Comparison of ENCODE assay signal across 21 cellular contexts in genomic region chr16:86382774-86383407, GRCh38.
DNase-seq lines count a peak whose midpoint lies in the region; ATAC-seq, FAIRE-seq and TF ChIP-seq lines count a peak whose summit lies in the region.
"Had no signal": no experiment of that assay in that cellular context is flagged by ENCODE, and none has a peak within 500 bp of the region (broad histone marks: within the 10 kb centered on the region; RNA-seq: fewer than 3 reads in every experiment).

No MANE protein-coding gene starts in this region.

- in situ Hi-C loops in GM23248 (cut with MboI), result no loop called here

- POLR2A ChIA-PET in H1 (lab: Charles Lee; ENCODE audit: partially characterized antibody), result interaction anchor here (1.3 to 2.2 kb wide), 2 partner anchors 18 to 24 kb away, joined by 5 to 6 read pairs; no protein-coding TSS in a partner anchor

- no peaks in the 10 kb centered on the region for H3K9me3 ChIP-seq in H1 (ENCODE audit: insufficient read depth in 2 of 2, low read depth in 1 of 2, low read length in 1 of 2)
- H3K9me3 ChIP-seq in GM23248 (ENCODE audit: low read depth), result no peaks in the 10 kb centered on the region
- H3K9me3 ChIP-seq: BLaER1, Caco-2 had no signal

- no peaks in the 10 kb centered on the region for H3K79me1 ChIP-seq in H1 (ENCODE audit: low read depth, low read length)

- H3K36me3 ChIP-seq in H1 (ENCODE audit: control insufficient read depth in 2 of 4, insufficient read depth in 4 of 4, low read length in 3 of 4) (no peaks in the 10 kb centered on the region), GM23248 (ENCODE audit: low read depth) (no peaks in the 10 kb centered on the region)
- H3K36me3 ChIP-seq: BLaER1, MG63 had no signal

- H4K91ac ChIP-seq in H1 (replicated peaks; ENCODE audit: insufficient read length, low read length), result peak overlapping the region; percentile 34

- peak overlapping the region; percentile 10; the same call in 1 of the 2 replicates for H2BK15ac ChIP-seq in H1 (ENCODE audit: low read length)

- DNase-seq in HTR-8/SVneo (ENCODE audit: insufficient read length, low spot score), result no peak
- DNase-seq in H1 (ENCODE audit: low read depth in 1 of 2, low spot score in 2 of 2), result no peak
- peak; percentile 55 for DNase-seq in mesenteric fat pad (ENCODE audit: low spot score)
- no peak for DNase-seq in NCI-H2107 treated with DMSO at 0.1 percent for 48 hours (lab: John Stamatoyannopoulos, UW; ENCODE audit: unreplicated experiment)
- no peak for DNase-seq in GM23248
- DNase-seq in NCI-H1436 (lab: John Stamatoyannopoulos, UW), result no peak
- DNase-seq: CD4-positive, alpha-beta T cell; DMS 273 treated with DMSO at 0.1 percent for 48 hours; DND-41; GOT3; NCI-H1417; NCI-H187; NCI-H510A; NCI-H748 treated with DMSO at 0.1 percent for 48 hours had no signal

- no peak for TF ChIP-seq CTCF in H1 (IDR thresholded peaks at IDR 0.05; ENCODE audit: control extremely low read depth in 1 of 3, insufficient read depth in 1 of 3, low read depth in 1 of 3, low read length in 3 of 3)

- H3K18ac ChIP-seq in H1 (ENCODE audit: extremely low read depth, low read length), result peak overlapping the region; percentile 19; the same call in 1 of the 2 replicates

- WGBS in H1 (ENCODE audit: extremely low coverage in 1 of 2, insufficient coverage in 1 of 2, insufficient read length in 1 of 2, insufficient replicate concordance in 2 of 2, low coverage in 1 of 2, low lambda C conversion rate in 2 of 2, missing lambda C conversion rate in 1 of 2), 2 experiments, result 91% methylated on average over 15 of the region's 15 CpGs; no CpG with 5 or more reads in 1 of the 2 experiments
- WGBS in GM23248 (ENCODE audit: low coverage in 1 of 2, low lambda C conversion rate in 2 of 2, missing lambda C conversion rate in 2 of 2), 2 experiments, result 89 to 91% methylated on average over 15 of the region's 15 CpGs

- no peak overlapping the region for H3K9ac ChIP-seq in H1 (replicated peaks in 1 of 4; ENCODE audit: extremely low read depth in 1 of 4, low read depth in 3 of 4, low read length in 3 of 4)
- no peak overlapping the region for H3K9ac ChIP-seq in GM23248
- H3K9ac ChIP-seq: BLaER1 had no signal

- peaks cover 0 to 3% (median 0%) of the 10 kb centered on the region in 4 experiments; a peak in 4 of 7 replicates for H3K4me1 ChIP-seq in H1 (replicated peaks in 1 of 4; ENCODE audit: control insufficient read depth in 3 of 4, insufficient read depth in 4 of 4, low read length in 3 of 4)
- H3K4me1 ChIP-seq in GM23248 (ENCODE audit: insufficient read depth), result peaks cover 21% of the 10 kb centered on the region

- H2AK5ac ChIP-seq in H1 (ENCODE audit: low read depth, low read length), result 0 out of 2 replicates have a peak overlapping the region, but pooled peaks have one; percentile 82

- H4K20me1 ChIP-seq in H1 (replicated peaks in 1 of 2; ENCODE audit: control insufficient read depth in 1 of 2, insufficient read depth in 2 of 2, low read length in 2 of 2) (no peaks in the 10 kb centered on the region), GM23248 (ENCODE audit: insufficient read depth) (no peaks in the 10 kb centered on the region)
- H4K20me1 ChIP-seq: BLaER1 had no signal

- H2BK20ac ChIP-seq in H1 (ENCODE audit: low read length), result peak overlapping the region; percentile 86; the same call in 1 of the 2 replicates

- H3K79me2 ChIP-seq in H1 (ENCODE audit: control insufficient read depth in 1 of 2, insufficient read depth in 2 of 2, low read length in 2 of 2), result no peaks in the 10 kb centered on the region
- no peaks in the 10 kb centered on the region for H3K79me2 ChIP-seq in GM23248 (ENCODE audit: insufficient read depth)

- no peak for ATAC-seq in GM21360 (IDR thresholded peaks at IDR 0.05; ENCODE audit: unreplicated experiment)
- ATAC-seq: GM12878, Panc1 had no signal

- H3K14ac ChIP-seq in H1 (ENCODE audit: insufficient read length), result no peak overlapping the region

- H3K27ac ChIP-seq in H1 (ENCODE audit: low read depth, low read length) (no peak overlapping the region), GM23248 (no peak overlapping the region)
- H3K27ac ChIP-seq: BLaER1 had no signal

- H4K5ac ChIP-seq in H1 (ENCODE audit: insufficient read length, low read depth, low read length), result no peak overlapping the region

- H2BK120ac ChIP-seq in H1 (replicated peaks; ENCODE audit: low read depth, low read length), result no peak overlapping the region

- H3F3A ChIP-seq in GM23248 (ENCODE audit: insufficient read depth), result 0 out of 2 replicates have a peak, but pooled peaks cover 2% of the 10 kb centered on the region

- H3K4me2 ChIP-seq in H1 (ENCODE audit: insufficient read depth in 1 of 2, low read depth in 2 of 2, low read length in 2 of 2) (no peak overlapping the region), GM23248 (ENCODE audit: unreplicated experiment) (no peak overlapping the region)
- H3K4me2 ChIP-seq: BLaER1 had no signal

- H3K23ac ChIP-seq in H1 (ENCODE audit: insufficient read length), result no peak overlapping the region

- peak overlapping the region; percentile 44; the same call in 1 of the 2 replicates for H2BK5ac ChIP-seq in H1 (ENCODE audit: low read depth, low read length)

- TF ChIP-seq RAD21 in H1 (IDR thresholded peaks at IDR 0.05 in 1 of 2, conservative IDR thresholded peaks at IDR 0.05 in 1 of 2; ENCODE audit: low read depth in 2 of 2, low read length in 2 of 2), result no peak

- no peaks in the 10 kb centered on the region; the same call in 1 of the 2 replicates for H3K23me2 ChIP-seq in H1 (ENCODE audit: low read depth, low read length)

- no peaks in the 10 kb centered on the region for H3K9me2 ChIP-seq in GM23248 (ENCODE audit: insufficient read depth)

- FAIRE-seq in HTR-8/SVneo (lab: Jason Lieb, UNC), result peak; percentile 72
- FAIRE-seq in H1 (lab: Jason Lieb, UNC), result no peak
- FAIRE-seq: GM12878, K562 had no signal

- no peak for TF ChIP-seq EP300 in H1 (IDR thresholded peaks at IDR 0.05; ENCODE audit: borderline replicate concordance in 1 of 2, low read depth in 2 of 2, low read length in 2 of 2)

- H2AFZ ChIP-seq in H1 (ENCODE audit: low read length) (peak overlapping the region; percentile 85), GM23248 (no peak overlapping the region)

- CTCF ChIA-PET in H1 (lab: Charles Lee; ENCODE audit: partially characterized antibody), result interaction anchor here (0.7 kb wide), 1 partner anchor 830 kb away, joined by 3 read pairs; no protein-coding TSS in a partner anchor

- no peak overlapping the region for H3K56ac ChIP-seq in H1 (replicated peaks; ENCODE audit: insufficient read length, low read depth, low read length)

- H3K4ac ChIP-seq in H1 (replicated peaks; ENCODE audit: insufficient read length, low read depth, low read length), result no peak overlapping the region

- H3K27me3 ChIP-seq in H1 (replicated peaks in 1 of 4; ENCODE audit: control insufficient read depth in 3 of 4, extremely low read depth in 1 of 4, insufficient read depth in 3 of 4, low read length in 3 of 4) (peaks cover 0 to 2% (median 0%) of the 10 kb centered on the region in 4 experiments; a peak in 2 of 7 replicates), GM23248 (replicated peaks; ENCODE audit: insufficient read depth) (no peaks in the 10 kb centered on the region)
- H3K27me3 ChIP-seq: BLaER1, MG63 had no signal

- no peak for TF ChIP-seq POLR2A in H1 (IDR thresholded peaks at IDR 0.05; ENCODE audit: control extremely low read depth in 1 of 2, low read depth in 2 of 2, low read length in 2 of 2)

- H3K4me3 ChIP-seq in H1 (ENCODE audit: extremely low read depth in 1 of 4, insufficient read depth in 2 of 4, low read depth in 3 of 4, low read length in 4 of 4) (no peak overlapping the region), GM23248 (no peak overlapping the region)
- H3K4me3 ChIP-seq: BLaER1, GM12878, K562, MG63 had no signal

- peak overlapping the region; percentile 84; the same call in 1 of the 2 replicates for H2BK12ac ChIP-seq in H1 (ENCODE audit: low read depth, low read length)

- no peak overlapping the region; the same call in 1 of the 2 replicates for H4K8ac ChIP-seq in H1 (ENCODE audit: extremely low read depth, insufficient read depth, low read length)

TF ChIP-seq in H1, 55 proteins besides CTCF, POLR2A, EP300 and RAD21:
- TF ChIP-seq SP2 (IDR thresholded peaks at IDR 0.05; ENCODE audit: low read length) (no peak), KDM1A (IDR thresholded peaks at IDR 0.05; ENCODE audit: borderline replicate concordance, low read length) (peak; percentile 34; the same call in 1 of the 2 replicates)
